In the genomic region with DNA sequence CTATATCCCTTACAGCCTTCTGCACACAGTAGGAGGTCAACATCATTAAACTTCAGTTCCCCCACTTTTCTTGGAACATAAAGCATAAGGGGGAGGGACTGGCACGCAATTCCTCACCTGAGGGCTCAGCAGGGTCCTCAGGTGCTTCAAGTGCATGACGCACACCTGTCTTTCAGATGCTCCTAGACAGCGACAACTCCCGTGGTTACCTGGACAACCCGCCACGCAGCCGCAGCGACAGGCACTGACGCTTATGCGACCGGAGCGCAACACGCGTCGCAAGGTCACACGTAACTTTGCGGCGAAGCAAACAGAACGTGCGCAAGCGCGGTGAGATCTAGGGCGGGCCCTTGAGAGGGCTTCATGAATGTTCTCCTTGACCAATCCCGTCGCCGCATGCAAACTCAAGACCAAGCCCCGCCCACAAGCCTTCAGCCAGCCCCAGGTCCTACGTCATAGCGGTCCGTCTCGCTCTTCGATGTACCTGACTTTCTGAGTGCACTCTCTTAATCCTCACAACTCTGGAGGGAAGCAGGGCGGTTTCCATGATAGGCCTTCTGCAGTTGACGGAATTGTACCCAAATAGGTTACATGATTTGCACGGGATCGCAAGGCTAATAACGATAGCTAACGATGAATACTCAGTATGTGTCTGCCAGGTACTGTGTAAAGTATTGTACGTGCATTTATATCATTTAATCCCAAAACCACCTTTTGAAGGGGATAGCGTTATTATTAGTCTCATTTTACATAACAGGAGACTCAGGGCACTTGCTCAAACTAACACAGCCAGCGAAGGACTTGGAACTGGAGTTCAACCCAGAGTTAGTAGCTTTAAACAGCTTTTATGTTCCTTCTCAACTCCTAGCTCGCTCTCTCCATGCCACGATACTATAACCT, we compare ENCODE assay signal across 1 cellular context.
TF ChIP-seq lines count a peak whose summit lies in the region.

Gene IFT172 (minus strand): TSS at position 246 of the 900 bp plus-strand sequence. CDS start 90 bp downstream, at position 156.

TF ChIP-seq in K562, 482 proteins besides CTCF, POLR2A, EP300 and RAD21 (continued from another document and continues in another):
- TF ChIP-seq, protein P1, sequence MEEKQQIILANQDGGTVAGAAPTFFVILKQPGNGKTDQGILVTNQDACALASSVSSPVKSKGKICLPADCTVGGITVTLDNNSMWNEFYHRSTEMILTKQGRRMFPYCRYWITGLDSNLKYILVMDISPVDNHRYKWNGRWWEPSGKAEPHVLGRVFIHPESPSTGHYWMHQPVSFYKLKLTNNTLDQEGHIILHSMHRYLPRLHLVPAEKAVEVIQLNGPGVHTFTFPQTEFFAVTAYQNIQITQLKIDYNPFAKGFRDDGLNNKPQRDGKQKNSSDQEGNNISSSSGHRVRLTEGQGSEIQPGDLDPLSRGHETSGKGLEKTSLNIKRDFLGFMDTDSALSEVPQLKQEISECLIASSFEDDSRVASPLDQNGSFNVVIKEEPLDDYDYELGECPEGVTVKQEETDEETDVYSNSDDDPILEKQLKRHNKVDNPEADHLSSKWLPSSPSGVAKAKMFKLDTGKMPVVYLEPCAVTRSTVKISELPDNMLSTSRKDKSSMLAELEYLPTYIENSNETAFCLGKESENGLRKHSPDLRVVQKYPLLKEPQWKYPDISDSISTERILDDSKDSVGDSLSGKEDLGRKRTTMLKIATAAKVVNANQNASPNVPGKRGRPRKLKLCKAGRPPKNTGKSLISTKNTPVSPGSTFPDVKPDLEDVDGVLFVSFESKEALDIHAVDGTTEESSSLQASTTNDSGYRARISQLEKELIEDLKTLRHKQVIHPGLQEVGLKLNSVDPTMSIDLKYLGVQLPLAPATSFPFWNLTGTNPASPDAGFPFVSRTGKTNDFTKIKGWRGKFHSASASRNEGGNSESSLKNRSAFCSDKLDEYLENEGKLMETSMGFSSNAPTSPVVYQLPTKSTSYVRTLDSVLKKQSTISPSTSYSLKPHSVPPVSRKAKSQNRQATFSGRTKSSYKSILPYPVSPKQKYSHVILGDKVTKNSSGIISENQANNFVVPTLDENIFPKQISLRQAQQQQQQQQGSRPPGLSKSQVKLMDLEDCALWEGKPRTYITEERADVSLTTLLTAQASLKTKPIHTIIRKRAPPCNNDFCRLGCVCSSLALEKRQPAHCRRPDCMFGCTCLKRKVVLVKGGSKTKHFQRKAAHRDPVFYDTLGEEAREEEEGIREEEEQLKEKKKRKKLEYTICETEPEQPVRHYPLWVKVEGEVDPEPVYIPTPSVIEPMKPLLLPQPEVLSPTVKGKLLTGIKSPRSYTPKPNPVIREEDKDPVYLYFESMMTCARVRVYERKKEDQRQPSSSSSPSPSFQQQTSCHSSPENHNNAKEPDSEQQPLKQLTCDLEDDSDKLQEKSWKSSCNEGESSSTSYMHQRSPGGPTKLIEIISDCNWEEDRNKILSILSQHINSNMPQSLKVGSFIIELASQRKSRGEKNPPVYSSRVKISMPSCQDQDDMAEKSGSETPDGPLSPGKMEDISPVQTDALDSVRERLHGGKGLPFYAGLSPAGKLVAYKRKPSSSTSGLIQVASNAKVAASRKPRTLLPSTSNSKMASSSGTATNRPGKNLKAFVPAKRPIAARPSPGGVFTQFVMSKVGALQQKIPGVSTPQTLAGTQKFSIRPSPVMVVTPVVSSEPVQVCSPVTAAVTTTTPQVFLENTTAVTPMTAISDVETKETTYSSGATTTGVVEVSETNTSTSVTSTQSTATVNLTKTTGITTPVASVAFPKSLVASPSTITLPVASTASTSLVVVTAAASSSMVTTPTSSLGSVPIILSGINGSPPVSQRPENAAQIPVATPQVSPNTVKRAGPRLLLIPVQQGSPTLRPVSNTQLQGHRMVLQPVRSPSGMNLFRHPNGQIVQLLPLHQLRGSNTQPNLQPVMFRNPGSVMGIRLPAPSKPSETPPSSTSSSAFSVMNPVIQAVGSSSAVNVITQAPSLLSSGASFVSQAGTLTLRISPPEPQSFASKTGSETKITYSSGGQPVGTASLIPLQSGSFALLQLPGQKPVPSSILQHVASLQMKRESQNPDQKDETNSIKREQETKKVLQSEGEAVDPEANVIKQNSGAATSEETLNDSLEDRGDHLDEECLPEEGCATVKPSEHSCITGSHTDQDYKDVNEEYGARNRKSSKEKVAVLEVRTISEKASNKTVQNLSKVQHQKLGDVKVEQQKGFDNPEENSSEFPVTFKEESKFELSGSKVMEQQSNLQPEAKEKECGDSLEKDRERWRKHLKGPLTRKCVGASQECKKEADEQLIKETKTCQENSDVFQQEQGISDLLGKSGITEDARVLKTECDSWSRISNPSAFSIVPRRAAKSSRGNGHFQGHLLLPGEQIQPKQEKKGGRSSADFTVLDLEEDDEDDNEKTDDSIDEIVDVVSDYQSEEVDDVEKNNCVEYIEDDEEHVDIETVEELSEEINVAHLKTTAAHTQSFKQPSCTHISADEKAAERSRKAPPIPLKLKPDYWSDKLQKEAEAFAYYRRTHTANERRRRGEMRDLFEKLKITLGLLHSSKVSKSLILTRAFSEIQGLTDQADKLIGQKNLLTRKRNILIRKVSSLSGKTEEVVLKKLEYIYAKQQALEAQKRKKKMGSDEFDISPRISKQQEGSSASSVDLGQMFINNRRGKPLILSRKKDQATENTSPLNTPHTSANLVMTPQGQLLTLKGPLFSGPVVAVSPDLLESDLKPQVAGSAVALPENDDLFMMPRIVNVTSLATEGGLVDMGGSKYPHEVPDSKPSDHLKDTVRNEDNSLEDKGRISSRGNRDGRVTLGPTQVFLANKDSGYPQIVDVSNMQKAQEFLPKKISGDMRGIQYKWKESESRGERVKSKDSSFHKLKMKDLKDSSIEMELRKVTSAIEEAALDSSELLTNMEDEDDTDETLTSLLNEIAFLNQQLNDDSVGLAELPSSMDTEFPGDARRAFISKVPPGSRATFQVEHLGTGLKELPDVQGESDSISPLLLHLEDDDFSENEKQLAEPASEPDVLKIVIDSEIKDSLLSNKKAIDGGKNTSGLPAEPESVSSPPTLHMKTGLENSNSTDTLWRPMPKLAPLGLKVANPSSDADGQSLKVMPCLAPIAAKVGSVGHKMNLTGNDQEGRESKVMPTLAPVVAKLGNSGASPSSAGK (IDR thresholded peaks at IDR 0.05): no peak
- TF ChIP-seq GABPA (tag; conservative IDR thresholded peaks at IDR 0.05; ENCODE audit: low read depth): 0 out of 2 replicates have a peak, but pooled peaks have one; percentile 4
- TF ChIP-seq ZKSCAN1 (IDR thresholded peaks at IDR 0.05; ENCODE audit: low read depth, low read length): peak; percentile 99
- TF ChIP-seq KLF13 (tag; IDR thresholded peaks at IDR 0.05; ENCODE audit: borderline replicate concordance, low read depth): no peak
- peak; percentile 99 for TF ChIP-seq MTA1 (IDR thresholded peaks at IDR 0.05; ENCODE audit: borderline replicate concordance)
- 0 out of 2 replicates have a peak, but pooled peaks have one; percentile 58 for TF ChIP-seq SIN3B (IDR thresholded peaks at IDR 0.05; ENCODE audit: low read depth)
- TF ChIP-seq ETV6 (IDR thresholded peaks at IDR 0.05; ENCODE audit: borderline replicate concordance in 1 of 2, low read depth in 2 of 2, low read length in 1 of 2): no peak
- no peak for TF ChIP-seq ETV6 (CRISPR knock-in tag; IDR thresholded peaks at IDR 0.05; ENCODE audit: borderline replicate concordance)
- no peak for TF ChIP-seq MTF1 (CRISPR knock-in tag; IDR thresholded peaks at IDR 0.05; ENCODE audit: borderline replicate concordance)
- TF ChIP-seq ZC3H8 (IDR thresholded peaks at IDR 0.05): no peak
- TF ChIP-seq, protein P2, sequence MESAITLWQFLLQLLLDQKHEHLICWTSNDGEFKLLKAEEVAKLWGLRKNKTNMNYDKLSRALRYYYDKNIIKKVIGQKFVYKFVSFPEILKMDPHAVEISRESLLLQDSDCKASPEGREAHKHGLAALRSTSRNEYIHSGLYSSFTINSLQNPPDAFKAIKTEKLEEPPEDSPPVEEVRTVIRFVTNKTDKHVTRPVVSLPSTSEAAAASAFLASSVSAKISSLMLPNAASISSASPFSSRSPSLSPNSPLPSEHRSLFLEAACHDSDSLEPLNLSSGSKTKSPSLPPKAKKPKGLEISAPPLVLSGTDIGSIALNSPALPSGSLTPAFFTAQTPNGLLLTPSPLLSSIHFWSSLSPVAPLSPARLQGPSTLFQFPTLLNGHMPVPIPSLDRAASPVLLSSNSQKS (CRISPR knock-in tag; IDR thresholded peaks at IDR 0.05): no peak
- TF ChIP-seq, protein P3, sequence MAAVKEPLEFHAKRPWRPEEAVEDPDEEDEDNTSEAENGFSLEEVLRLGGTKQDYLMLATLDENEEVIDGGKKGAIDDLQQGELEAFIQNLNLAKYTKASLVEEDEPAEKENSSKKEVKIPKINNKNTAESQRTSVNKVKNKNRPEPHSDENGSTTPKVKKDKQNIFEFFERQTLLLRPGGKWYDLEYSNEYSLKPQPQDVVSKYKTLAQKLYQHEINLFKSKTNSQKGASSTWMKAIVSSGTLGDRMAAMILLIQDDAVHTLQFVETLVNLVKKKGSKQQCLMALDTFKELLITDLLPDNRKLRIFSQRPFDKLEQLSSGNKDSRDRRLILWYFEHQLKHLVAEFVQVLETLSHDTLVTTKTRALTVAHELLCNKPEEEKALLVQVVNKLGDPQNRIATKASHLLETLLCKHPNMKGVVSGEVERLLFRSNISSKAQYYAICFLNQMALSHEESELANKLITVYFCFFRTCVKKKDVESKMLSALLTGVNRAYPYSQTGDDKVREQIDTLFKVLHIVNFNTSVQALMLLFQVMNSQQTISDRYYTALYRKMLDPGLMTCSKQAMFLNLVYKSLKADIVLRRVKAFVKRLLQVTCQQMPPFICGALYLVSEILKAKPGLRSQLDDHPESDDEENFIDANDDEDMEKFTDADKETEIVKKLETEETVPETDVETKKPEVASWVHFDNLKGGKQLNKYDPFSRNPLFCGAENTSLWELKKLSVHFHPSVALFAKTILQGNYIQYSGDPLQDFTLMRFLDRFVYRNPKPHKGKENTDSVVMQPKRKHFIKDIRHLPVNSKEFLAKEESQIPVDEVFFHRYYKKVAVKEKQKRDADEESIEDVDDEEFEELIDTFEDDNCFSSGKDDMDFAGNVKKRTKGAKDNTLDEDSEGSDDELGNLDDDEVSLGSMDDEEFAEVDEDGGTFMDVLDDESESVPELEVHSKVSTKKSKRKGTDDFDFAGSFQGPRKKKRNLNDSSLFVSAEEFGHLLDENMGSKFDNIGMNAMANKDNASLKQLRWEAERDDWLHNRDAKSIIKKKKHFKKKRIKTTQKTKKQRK (IDR thresholded peaks at IDR 0.05; ENCODE audit: borderline replicate concordance, low read depth, low read length): no peak
- TF ChIP-seq PCBP1 (IDR thresholded peaks at IDR 0.05; ENCODE audit: low read depth, low read length, poor library complexity, severe bottlenecking): no peak
- TF ChIP-seq HDAC3 (IDR thresholded peaks at IDR 0.05; ENCODE audit: borderline replicate concordance, partially characterized antibody): no peak
- TF ChIP-seq, protein P4, sequence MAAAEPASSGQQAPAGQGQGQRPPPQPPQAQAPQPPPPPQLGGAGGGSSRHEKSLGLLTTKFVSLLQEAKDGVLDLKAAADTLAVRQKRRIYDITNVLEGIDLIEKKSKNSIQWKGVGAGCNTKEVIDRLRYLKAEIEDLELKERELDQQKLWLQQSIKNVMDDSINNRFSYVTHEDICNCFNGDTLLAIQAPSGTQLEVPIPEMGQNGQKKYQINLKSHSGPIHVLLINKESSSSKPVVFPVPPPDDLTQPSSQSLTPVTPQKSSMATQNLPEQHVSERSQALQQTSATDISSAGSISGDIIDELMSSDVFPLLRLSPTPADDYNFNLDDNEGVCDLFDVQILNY (CRISPR knock-in tag; IDR thresholded peaks at IDR 0.05): no peak
- no peak for TF ChIP-seq FUS (optimal IDR thresholded peaks at IDR 0.05; ENCODE audit: low read depth, low read length)
- no peak for TF ChIP-seq KLF6 (CRISPR knock-in tag; IDR thresholded peaks at IDR 0.05; ENCODE audit: borderline replicate concordance)
- peak; percentile 24 for TF ChIP-seq FOS (IDR thresholded peaks at IDR 0.05; ENCODE audit: extremely low read depth, insufficient read length)
- no peak for TF ChIP-seq SREBF2 (CRISPR knock-in tag; IDR thresholded peaks at IDR 0.05)
- no peak for TF ChIP-seq ZNF398 (CRISPR knock-in tag; IDR thresholded peaks at IDR 0.05)
- 0 out of 2 replicates have a peak, but pooled peaks have one; percentile 7 for TF ChIP-seq ZNF384 (IDR thresholded peaks at IDR 0.05; ENCODE audit: low read depth, low read length)
- TF ChIP-seq, protein P5, sequence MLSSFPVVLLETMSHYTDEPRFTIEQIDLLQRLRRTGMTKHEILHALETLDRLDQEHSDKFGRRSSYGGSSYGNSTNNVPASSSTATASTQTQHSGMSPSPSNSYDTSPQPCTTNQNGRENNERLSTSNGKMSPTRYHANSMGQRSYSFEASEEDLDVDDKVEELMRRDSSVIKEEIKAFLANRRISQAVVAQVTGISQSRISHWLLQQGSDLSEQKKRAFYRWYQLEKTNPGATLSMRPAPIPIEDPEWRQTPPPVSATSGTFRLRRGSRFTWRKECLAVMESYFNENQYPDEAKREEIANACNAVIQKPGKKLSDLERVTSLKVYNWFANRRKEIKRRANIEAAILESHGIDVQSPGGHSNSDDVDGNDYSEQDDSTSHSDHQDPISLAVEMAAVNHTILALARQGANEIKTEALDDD (IDR thresholded peaks at IDR 0.05): no peak; the same call in 1 of the 2 replicates
- no peak for TF ChIP-seq ZNF347 (CRISPR knock-in tag; IDR thresholded peaks at IDR 0.05; ENCODE audit: low read depth)
- peak; percentile 61; the same call in 1 of the 2 replicates for TF ChIP-seq DIDO1 (tag; IDR thresholded peaks at IDR 0.05; ENCODE audit: low read depth)
- TF ChIP-seq TRIM24 (IDR thresholded peaks at IDR 0.05): no peak
- TF ChIP-seq RBM34 (IDR thresholded peaks at IDR 0.05; ENCODE audit: borderline replicate concordance, insufficient read depth, low read length): no peak
- TF ChIP-seq NELFE (IDR thresholded peaks at IDR 0.05; ENCODE audit: insufficient read depth, insufficient read length): no peak
- TF ChIP-seq NR2F6 (CRISPR knock-in tag; IDR thresholded peaks at IDR 0.05): no peak
- TF ChIP-seq ZNF124 (CRISPR knock-in tag; IDR thresholded peaks at IDR 0.05): no peak
- TF ChIP-seq CREB5 (CRISPR knock-in tag; IDR thresholded peaks at IDR 0.05): no peak
- TF ChIP-seq ZNF143 (CRISPR knock-in tag; IDR thresholded peaks at IDR 0.05): no peak
- TF ChIP-seq RFX5 (IDR thresholded peaks at IDR 0.05; ENCODE audit: low read depth, low read length): no peak
